Comparison of ENCODE assay signal across 12 cellular contexts in genomic region chr6:135052939-135053338, GRCh38. TPM values are rescaled to one million over a fixed set of nuclear protein-coding genes. Genes with fewer than 3 reads are reported as not detected.
DNase-seq lines count a peak whose midpoint lies in the region; ATAC-seq and TF ChIP-seq lines count a peak whose summit lies in the region.
"Had no signal": no experiment of that assay in that cellular context is flagged by ENCODE, and none has a peak within 500 bp of the region (broad histone marks: within the 10 kb centered on the region; RNA-seq: fewer than 3 reads in every experiment).

No MANE protein-coding gene starts in this region.

- H3K4me3 ChIP-seq in CD8-positive, alpha-beta T cell (ENCODE audit: low read depth, low read length) = no peak overlapping the region
- peak overlapping the region; percentile 97 for H3K4me3 ChIP-seq in HUES48 (ENCODE audit: low read depth, low read length)
- H3K4me3 ChIP-seq in mesenchymal stem cell (ENCODE audit: insufficient read depth in 1 of 2, low read depth in 1 of 2, low read length in 2 of 2) = peak overlapping the region in 1 of 2 experiments; percentile 91

- peaks cover 6% of the 10 kb centered on the region for H3K36me3 ChIP-seq in CD8-positive, alpha-beta T cell (ENCODE audit: insufficient read depth, low read length)
- peaks cover 19% of the 10 kb centered on the region for H3K36me3 ChIP-seq in HUES48 (ENCODE audit: control insufficient read depth, insufficient read depth, low read length)
- H3K36me3 ChIP-seq in mesenchymal stem cell (ENCODE audit: control insufficient read depth in 1 of 2, insufficient read depth in 2 of 2, low read depth in 1 of 2, low read length in 2 of 2) = peaks cover 0 to 19% of the 10 kb centered on the region in 2 experiments

- H2BK120ac ChIP-seq in mesenchymal stem cell (ENCODE audit: low read depth, low read length) = no peak overlapping the region

- H3K27ac Mint-ChIP-seq in CD8-positive, alpha-beta T cell = peak overlapping the region; percentile 99
- peak overlapping the region; percentile 17 for H3K27ac Mint-ChIP-seq in activated CD8-positive, alpha-beta T cell treated with anti-CD3 and anti-CD28 coated beads, Interleukin-2, amount 10 ng/mL, durations not matched to agents 7 days and 5 days

- no peak overlapping the region for H3K23ac ChIP-seq in mesenchymal stem cell (ENCODE audit: low read length in 2 of 2)

- H3K18ac ChIP-seq in mesenchymal stem cell (ENCODE audit: low read depth in 1 of 2, low read length in 2 of 2) = no peak overlapping the region

- no peak for DNase-seq in CD8-positive, alpha-beta T cell
- DNase-seq in activated CD8-positive, alpha-beta T cell treated with anti-CD3 and anti-CD28 coated beads, Interleukin-2, amount 10 ng/mL, durations not matched to agents 7 days and 5 days = no peak
- DNase-seq in mesenchymal stem cell = peak; percentile 12
- no peak for DNase-seq in stimulated activated CD4-positive, alpha-beta T cell treated with anti-CD3 and anti-CD28 coated beads, Interleukin-4, amount 100 ng/mL, for 1 hour
- no peak for DNase-seq in NCI-H187 (lab: John Stamatoyannopoulos, UW)
- DNase-seq: aorta, hypothalamus, NCI-H1092, posterior cingulate gyrus had no signal

- H3K4ac ChIP-seq in mesenchymal stem cell (ENCODE audit: low read depth in 1 of 2, low read length in 2 of 2) = no peak overlapping the region

- no peak overlapping the region for H2BK15ac ChIP-seq in mesenchymal stem cell (ENCODE audit: low read depth, poor library complexity, severe bottlenecking)

- peaks cover 30% of the 10 kb centered on the region for H3K4me1 ChIP-seq in CD8-positive, alpha-beta T cell (ENCODE audit: insufficient read depth, low read length)
- 0 out of 2 replicates have a peak, but pooled peaks cover 3% of the 10 kb centered on the region for H3K4me1 ChIP-seq in HUES48 (ENCODE audit: control insufficient read depth, insufficient read depth, low read length)
- peaks cover 1% of the 10 kb centered on the region for H3K4me1 ChIP-seq in mesenchymal stem cell (ENCODE audit: control insufficient read depth, insufficient read depth, low read depth, low read length)

- H3K27me3 ChIP-seq in CD8-positive, alpha-beta T cell (ENCODE audit: insufficient read depth, low read length) = no peaks in the 10 kb centered on the region
- no peaks in the 10 kb centered on the region for H3K27me3 ChIP-seq in HUES48 (ENCODE audit: control insufficient read depth, insufficient read depth, low read length)
- H3K27me3 ChIP-seq in mesenchymal stem cell (ENCODE audit: control insufficient read depth in 1 of 2, insufficient read depth in 1 of 2, low read length in 2 of 2) = no peaks in the 10 kb centered on the region

- H2AFZ ChIP-seq in mesenchymal stem cell (ENCODE audit: low read depth, low read length) = no peak overlapping the region

- no peaks in the 10 kb centered on the region for H3K9me3 Mint-ChIP-seq in CD8-positive, alpha-beta T cell
- H3K9me3 Mint-ChIP-seq in activated CD8-positive, alpha-beta T cell treated with anti-CD3 and anti-CD28 coated beads, Interleukin-2, amount 10 ng/mL, durations not matched to agents 7 days and 5 days (ENCODE audit: insufficient read depth) = no peaks in the 10 kb centered on the region

- no peak overlapping the region for H3K9ac ChIP-seq in HUES48 (ENCODE audit: low read depth, low read length)
- peak overlapping the region; percentile 98 for H3K9ac ChIP-seq in mesenchymal stem cell (ENCODE audit: low read length)

- no peak overlapping the region for H2BK5ac ChIP-seq in mesenchymal stem cell (ENCODE audit: low read depth, low read length, poor library complexity, severe bottlenecking)

- H2AK5ac ChIP-seq in mesenchymal stem cell (ENCODE audit: low read length, severe bottlenecking) = no peak overlapping the region

- H4K8ac ChIP-seq in mesenchymal stem cell (ENCODE audit: low read length) = no peak overlapping the region

- H4K91ac ChIP-seq in mesenchymal stem cell (ENCODE audit: low read length) = no peak overlapping the region

- H2BK12ac ChIP-seq in mesenchymal stem cell (ENCODE audit: low read length in 2 of 2) = no peak overlapping the region

- peaks cover 39% of the 10 kb centered on the region for H3K36me3 Mint-ChIP-seq in CD8-positive, alpha-beta T cell
- peaks cover 28% of the 10 kb centered on the region for H3K36me3 Mint-ChIP-seq in activated CD8-positive, alpha-beta T cell treated with anti-CD3 and anti-CD28 coated beads, Interleukin-2, amount 10 ng/mL, durations not matched to agents 7 days and 5 days (ENCODE audit: low read depth)

- intact Hi-C loops in CD8-positive, alpha-beta T cell (cut with DNase I, micrococcal nuclease) = loop anchor here in 1 of 2 experiments (5.0 kb wide), 1 partner anchor 74 kb away; no protein-coding TSS in a partner anchor

- no peak overlapping the region for H3K14ac ChIP-seq in mesenchymal stem cell (ENCODE audit: low read length in 2 of 2)

- H3K4me1 Mint-ChIP-seq in CD8-positive, alpha-beta T cell (ENCODE audit: low read depth) = peaks cover 55% of the 10 kb centered on the region
- peaks cover 41% of the 10 kb centered on the region for H3K4me1 Mint-ChIP-seq in activated CD8-positive, alpha-beta T cell treated with anti-CD3 and anti-CD28 coated beads, Interleukin-2, amount 10 ng/mL, durations not matched to agents 7 days and 5 days (ENCODE audit: low read depth)

- ATAC-seq in CD8-positive, alpha-beta T cell = no peak
- no peak for ATAC-seq in activated CD8-positive, alpha-beta T cell treated with anti-CD3 and anti-CD28 coated beads, Interleukin-2, amount 10 ng/mL, durations not matched to agents 7 days and 5 days
- no peak for ATAC-seq in HG02623 (IDR thresholded peaks at IDR 0.05; ENCODE audit: unreplicated experiment)
- ATAC-seq in HG03469 (IDR thresholded peaks at IDR 0.05; ENCODE audit: unreplicated experiment) = no peak

- no peaks in the 10 kb centered on the region for H3K9me3 ChIP-seq in CD8-positive, alpha-beta T cell (ENCODE audit: low read length)
- H3K9me3 ChIP-seq in HUES48 (ENCODE audit: control insufficient read depth, insufficient read depth, low read length) (no peaks in the 10 kb centered on the region), mesenchymal stem cell (ENCODE audit: control insufficient read depth, low read length) (no peaks in the 10 kb centered on the region)

- peak overlapping the region; percentile 98 for H3K4me3 Mint-ChIP-seq in CD8-positive, alpha-beta T cell
- H3K4me3 Mint-ChIP-seq in activated CD8-positive, alpha-beta T cell treated with anti-CD3 and anti-CD28 coated beads, Interleukin-2, amount 10 ng/mL, durations not matched to agents 7 days and 5 days = peak overlapping the region; percentile 97

- CTCF ChIA-PET in CD8-positive, alpha-beta T cell (lab: Charles Lee) = interaction anchor here (0.7 to 2.2 kb wide), 2 partner anchors 12 to 131 kb away, joined by 3 to 7 read pairs; no protein-coding TSS in a partner anchor
- CTCF ChIA-PET in activated CD8-positive, alpha-beta T cell treated with anti-CD3 and anti-CD28 coated beads, Interleukin-2, amount 10 ng/mL, durations not matched to agents 7 days and 5 days (lab: Charles Lee) = interaction anchor here (0.9 to 3.7 kb wide), 5 partner anchors 34 to 131 kb away, joined by 3 to 24 read pairs (median 6); no protein-coding TSS in a partner anchor

- POLR2A ChIA-PET in CD8-positive, alpha-beta T cell (lab: Charles Lee) = no interaction called here
- POLR2A ChIA-PET in activated CD8-positive, alpha-beta T cell treated with anti-CD3 and anti-CD28 coated beads, Interleukin-2, amount 10 ng/mL, durations not matched to agents 7 days and 5 days (lab: Charles Lee) = interaction anchor here (0.6 to 5.3 kb wide), 5 partner anchors 9 to 127 kb away, joined by 3 to 90 read pairs (median 29); partner anchors contain the start of gene MYB

- 91% methylated on average over 3 of the region's 3 CpGs for WGBS in mesenchymal stem cell

- H3K4me2 ChIP-seq in mesenchymal stem cell (ENCODE audit: low read length, poor library complexity, severe bottlenecking) = no peak overlapping the region

- H3K27me3 Mint-ChIP-seq in CD8-positive, alpha-beta T cell (ENCODE audit: low read depth) = no peaks in the 10 kb centered on the region
- H3K27me3 Mint-ChIP-seq in activated CD8-positive, alpha-beta T cell treated with anti-CD3 and anti-CD28 coated beads, Interleukin-2, amount 10 ng/mL, durations not matched to agents 7 days and 5 days (ENCODE audit: low read depth) = no peaks in the 10 kb centered on the region

- TF ChIP-seq CTCF in CD8-positive, alpha-beta T cell (IDR thresholded peaks at IDR 0.05) = no peak

- H3K79me1 ChIP-seq in mesenchymal stem cell (replicated peaks; ENCODE audit: low read length, poor library complexity, severe bottlenecking) = peaks cover 10% of the 10 kb centered on the region

- no peak overlapping the region for H3K27ac ChIP-seq in CD8-positive, alpha-beta T cell (ENCODE audit: low read depth, low read length)
- H3K27ac ChIP-seq in HUES48 (ENCODE audit: low read depth, low read length) = no peak overlapping the region
- no peak overlapping the region for H3K27ac ChIP-seq in mesenchymal stem cell (ENCODE audit: low read length, poor library complexity, severe bottlenecking)

RNA-seq across cellular contexts. Expression of gene HBS1L, which starts 1.7 kb away (rescaled TPM):
- total RNA-seq in CD8-positive, alpha-beta T cell = 100 to 1,000 TPM; 119 to 123 TPM
- 10 to 100 TPM; 72.8 to 77.5 TPM for total RNA-seq in activated CD8-positive, alpha-beta T cell treated with anti-CD3 and anti-CD28 coated beads, Interleukin-2, amount 10 ng/mL, durations not matched to agents 7 days and 5 days
- polyA plus RNA-seq in mesenchymal stem cell (2013, experiment 1 of 2) = 41.2 TPM
- 42.7 TPM for polyA plus RNA-seq in mesenchymal stem cell (2013, experiment 2 of 2)
